ENCODE assay signal across 15 cellular contexts in the genomic region with DNA sequence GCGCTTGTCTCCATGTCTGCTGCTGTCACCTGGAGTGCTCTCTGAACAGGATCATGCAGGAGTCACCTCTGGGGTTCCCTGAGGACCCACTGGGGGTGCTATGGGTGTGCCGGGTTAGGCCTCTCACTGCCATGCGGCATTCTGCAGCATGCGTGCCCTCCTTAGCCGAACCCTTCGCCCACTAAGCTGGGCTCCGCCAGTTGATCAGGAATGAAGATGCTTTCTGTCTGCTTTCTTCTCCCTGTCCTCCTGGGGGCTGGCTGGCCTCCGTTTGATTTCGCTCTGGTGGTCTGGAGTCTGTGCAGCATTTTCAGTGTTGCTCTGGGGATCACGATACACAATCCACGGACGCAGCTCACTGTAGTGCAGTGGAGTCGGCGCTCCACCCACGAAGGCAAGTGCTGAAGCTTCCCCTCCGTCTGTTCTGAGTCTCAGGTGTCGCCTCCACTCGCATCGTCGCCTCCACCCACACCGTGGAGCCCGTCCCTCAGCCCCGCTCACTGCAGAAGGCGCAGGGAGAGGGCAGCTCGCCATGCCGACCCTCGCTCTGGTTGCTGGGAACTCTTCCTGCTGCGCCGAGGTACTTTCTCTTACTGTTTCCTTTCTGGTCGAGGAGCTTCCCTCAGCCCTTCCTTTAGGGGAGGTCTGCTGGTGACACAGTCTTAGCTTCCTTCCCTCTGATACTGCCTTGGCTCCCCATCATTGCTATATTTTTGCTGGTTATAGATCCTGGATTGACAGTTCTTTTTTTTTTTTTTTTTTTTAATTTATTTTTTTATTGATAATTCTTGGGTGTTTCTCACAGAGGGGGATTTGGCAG. TPM values are rescaled to one million over a fixed set of nuclear protein-coding genes. Genes with fewer than 3 reads are reported as not detected.
"Had no signal": no experiment of that assay in that cellular context is flagged by ENCODE, and none has a peak within 500 bp of the region (broad histone marks: within the 10 kb centered on the region; RNA-seq: fewer than 3 reads in every experiment).

No MANE protein-coding gene starts in this region.

- H3K9me3 ChIP-seq: lower lobe of right lung, spleen had no signal

- H3K9me3 Mint-ChIP-seq: activated T-helper 1 cell treated with anti-CD3 and anti-CD28 coated beads, Interleukin-12 subunit alpha, Interleukin-12 subunit beta, Interleukin-2, Interleukin-4 antibody, amounts not matched to agents 30 ng/mL and 10 ng/mL and 1 ng/mL, durations not matched to agents 14 hours and 24 hours and 36 hours; naive thymus-derived CD8-positive, alpha-beta T cell; T-helper 1 cell treated with Interleukin-12 subunit alpha and Interleukin-12 subunit beta and Interleukin-4 antibody, amounts not matched to agents 30 μg/mL and 1 μg/mL, for 36 hours had no signal

- H3K27ac Mint-ChIP-seq: activated naive CD8-positive, alpha-beta T cell; activated T-helper 1 cell treated with anti-CD3 and anti-CD28 coated beads, Interleukin-12 subunit alpha, Interleukin-12 subunit beta, Interleukin-2, Interleukin-4 antibody, amounts not matched to agents 30 ng/mL and 10 ng/mL and 1 ng/mL, durations not matched to agents 14 hours and 24 hours and 36 hours; T-helper 1 cell treated with Interleukin-12 subunit alpha and Interleukin-12 subunit beta and Interleukin-4 antibody, amounts not matched to agents 30 μg/mL and 1 μg/mL, for 36 hours had no signal

- H3K4me3 Mint-ChIP-seq: activated naive CD8-positive, alpha-beta T cell; activated T-helper 1 cell treated with anti-CD3 and anti-CD28 coated beads, Interleukin-12 subunit alpha, Interleukin-12 subunit beta, Interleukin-2, Interleukin-4 antibody, amounts not matched to agents 30 ng/mL and 10 ng/mL and 1 ng/mL, durations not matched to agents 14 hours and 24 hours and 36 hours; naive thymus-derived CD8-positive, alpha-beta T cell; T-helper 1 cell treated with Interleukin-12 subunit alpha and Interleukin-12 subunit beta and Interleukin-4 antibody, amounts not matched to agents 30 μg/mL and 1 μg/mL, for 36 hours had no signal

- H3K27ac ChIP-seq: lower lobe of right lung had no signal

- H3K4me3 ChIP-seq: lower lobe of right lung had no signal

- DNase-seq: activated CD4-positive, alpha-beta T cell treated with anti-CD3 and anti-CD28 coated beads, Interleukin-2, amount 50 U/mL, for 1 hour; cerebellar nuclear complex; effector CD4-positive, alpha-beta T cell; hippocampal formation; islet precursor cell; left colon; lower lobe of right lung; naive thymus-derived CD8-positive, alpha-beta T cell; spleen; stimulated activated naive CD4-positive, alpha-beta T cell treated with Interleukin-2 at 50 U/mL for 16 hours; trophoblast cell had no signal

- H3K27me3 Mint-ChIP-seq: activated naive CD8-positive, alpha-beta T cell; naive thymus-derived CD8-positive, alpha-beta T cell had no signal

- H3K27me3 ChIP-seq: spleen had no signal

- ATAC-seq: activated CD4-positive, CD25-positive, alpha-beta regulatory T cell treated with anti-CD3 and anti-CD28 coated beads, Interleukin-2, amount 50 U/mL, for 24 hours; left colon; lower lobe of right lung; naive thymus-derived CD8-positive, alpha-beta T cell had no signal

- H3K4me1 ChIP-seq: lower lobe of right lung, spleen had no signal

RNA-seq across cellular contexts. Expression of a gene that starts 33.6 kb away (rescaled TPM):
- total RNA-seq: naive thymus-derived CD8-positive, alpha-beta T cell had no signal
